In the genomic region with DNA sequence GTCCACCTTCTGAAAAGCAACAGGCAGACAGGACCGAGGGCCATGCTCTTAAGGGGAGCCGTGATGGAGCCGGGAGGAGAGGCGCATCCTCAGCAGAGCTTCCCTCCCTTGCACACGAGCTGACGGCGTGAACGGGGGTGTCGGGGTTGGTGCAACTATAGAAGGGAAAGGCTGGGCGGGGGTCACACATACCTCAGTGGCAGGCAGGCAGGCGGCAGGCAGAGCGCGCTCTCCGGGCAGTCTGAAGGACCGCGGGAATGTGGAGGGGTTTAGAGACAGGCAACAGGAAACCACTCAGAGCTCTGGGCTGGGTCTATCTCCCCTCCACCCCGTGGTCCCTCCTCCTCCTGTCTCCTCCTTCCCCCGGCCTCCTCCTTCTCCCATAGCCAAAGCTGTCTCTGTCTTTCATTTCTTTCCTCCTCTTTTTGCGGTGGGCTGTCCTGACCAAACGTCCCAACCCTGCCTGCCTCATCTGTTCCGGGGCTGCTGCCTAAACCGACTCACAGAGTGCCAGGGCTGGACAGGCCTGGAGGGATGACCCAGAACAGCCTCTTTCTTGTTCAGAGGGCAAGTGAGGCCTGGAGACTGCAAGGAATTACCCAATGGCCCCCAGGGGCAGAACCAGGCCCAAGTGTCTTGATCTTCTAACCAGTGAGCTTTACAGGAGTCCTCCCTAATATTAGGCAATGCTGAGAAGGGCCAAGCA, we compare ENCODE assay signal across 8 cellular contexts. TPM values are rescaled to one million over a fixed set of nuclear protein-coding genes. Genes with fewer than 3 reads are reported as not detected.
A peak's percentile ranks its signal among the peaks of the same experiment; 100 is the strongest.
DNase-seq lines count a peak whose midpoint lies in the region; ATAC-seq and TF ChIP-seq lines count a peak whose summit lies in the region.

Gene SPARC, minus strand, starts transcription at position 243 of the 706 bp plus-strand sequence. CDS start 10,727 bp downstream, outside the sequence.

- H2AFZ ChIP-seq in MM.1S (ENCODE audit: low read length) (peak within 1 kb of the TSS; percentile 62), parathyroid adenoma (peak within 1 kb of the TSS; percentile 97)

- H3F3A ChIP-seq in MM.1S (ENCODE audit: insufficient read depth, low read length): no peaks in the 10 kb centered on the region

- DNase-seq in G401 (ENCODE audit: low spot score): peak; percentile 43
- DNase-seq in MM.1S: peak; percentile 48
- DNase-seq in left ventricle myocardium superior: peak; percentile 81
- no peak for DNase-seq in NCI-H526 treated with DMSO at 0.1 percent for 48 hours (lab: John Stamatoyannopoulos, UW)
- no peak for DNase-seq in DMS153 (lab: John Stamatoyannopoulos, UW)

- H3K9me3 ChIP-seq in MM.1S (replicated peaks; ENCODE audit: insufficient read depth, low read length) (no peaks in the 10 kb centered on the region), parathyroid adenoma (ENCODE audit: control insufficient read depth, low read length) (no peaks in the 10 kb centered on the region)

- H3K27me3 ChIP-seq in MM.1S (replicated peaks; ENCODE audit: insufficient read depth, low read length): no peaks in the 10 kb centered on the region
- H3K27me3 ChIP-seq in parathyroid adenoma (ENCODE audit: control insufficient read depth, insufficient read depth, low read length): no peaks in the 10 kb centered on the region

- no peak within 1 kb of the TSS for H3K27ac ChIP-seq in MM.1S (ENCODE audit: low read length)
- H3K27ac ChIP-seq in angular gyrus (ENCODE audit: low read depth, low read length): peak within 1 kb of the TSS; percentile 85
- H3K27ac ChIP-seq in parathyroid adenoma: peak within 1 kb of the TSS; percentile 83

- no peaks in the 10 kb centered on the region for H3K9me2 ChIP-seq in MM.1S (replicated peaks; ENCODE audit: insufficient read depth, low read length)

- H3K4me3 ChIP-seq in MM.1S (ENCODE audit: low read length) (peak within 1 kb of the TSS; percentile 56), parathyroid adenoma (ENCODE audit: low read depth, low read length) (peak within 1 kb of the TSS; percentile 79)

- H3K4me2 ChIP-seq in MM.1S (ENCODE audit: low read depth, low read length): peak within 1 kb of the TSS; percentile 74
- H3K4me2 ChIP-seq in parathyroid adenoma (ENCODE audit: low read length): peak within 1 kb of the TSS; percentile 82

- H3K4me1 ChIP-seq in MM.1S (ENCODE audit: low read length) (peaks cover 10% of the 10 kb centered on the region), parathyroid adenoma (peaks cover 32% of the 10 kb centered on the region)

- H3K36me3 ChIP-seq in MM.1S (replicated peaks; ENCODE audit: insufficient read depth, low read length) (no peaks in the 10 kb centered on the region), parathyroid adenoma (ENCODE audit: control insufficient read depth, insufficient read depth, low read length) (no peaks in the 10 kb centered on the region)

- peak; percentile 84 for ATAC-seq in GM21723 (IDR thresholded peaks at IDR 0.05; ENCODE audit: unreplicated experiment)
- ATAC-seq in left ventricle myocardium superior: peak; percentile 90

- in situ Hi-C loops in G401 (cut with HindIII; ENCODE audit: low sequenced_read_pairs): no loop called here

- intact Hi-C loops in left ventricle myocardium superior (cut with micrococcal nuclease): no loop called here

- no peak for TF ChIP-seq CTCF in MM.1S (IDR thresholded peaks at IDR 0.05; ENCODE audit: low read length)
- no peak for TF ChIP-seq CTCF in parathyroid adenoma (IDR thresholded peaks at IDR 0.05)

- H3K79me2 ChIP-seq in MM.1S (ENCODE audit: low read length) (no peaks in the 10 kb centered on the region), parathyroid adenoma (peaks cover 8% of the 10 kb centered on the region)

- no peaks in the 10 kb centered on the region for H4K20me1 ChIP-seq in MM.1S (ENCODE audit: insufficient read depth, low read length)

- H3K9ac ChIP-seq in MM.1S (ENCODE audit: low read length) (peak within 1 kb of the TSS; percentile 37; the same call in 1 of the 2 replicates), parathyroid adenoma (peak within 1 kb of the TSS; percentile 64)

RNA-seq across cellular contexts. Expression of gene SPARC, which starts in this region (rescaled TPM):
- total RNA-seq in G401 (2014; rRNA removed; shearing (Covaris generic)): 194 and 247 TPM in 2 replicates
- 439 TPM for total RNA-seq in left ventricle myocardium superior

Comparison
In these comparisons a context has a peak if more than half of its experiments do, and no peak if none do; other contexts are left out.
1. DNase-seq: peak in G401 (single experiment), MM.1S (single experiment) and left ventricle myocardium superior (single experiment); none in NCI-H526 treated with DMSO at 0.1 percent for 48 hours (single experiment) and DMS153 (single experiment).